Comparison of ENCODE assay signal across 8 cellular contexts in genomic region chr3:130408253-130408652, GRCh38.
A peak's percentile ranks its signal among the peaks of the same experiment; 100 is the strongest.
DNase-seq lines count a peak whose midpoint lies in the region; ATAC-seq and TF ChIP-seq lines count a peak whose summit lies in the region.
"Not testable (repeated sequence)": the region's sequence is repeated elsewhere in the genome, so short reads cannot be mapped to it uniquely, and the experiment has no call there.

No MANE protein-coding gene starts in this region.

- 0 out of 2 replicates have a peak overlapping the region, but pooled peaks have one; percentile 32 for H3K27ac ChIP-seq in HEK293 (ENCODE audit: extremely low read depth, low read depth, low read length)

- H3K4me3 ChIP-seq in Caco-2 (ENCODE audit: low read depth, low read length); HEK293 (ENCODE audit: low read depth, low read length): not testable (repeated sequence)

- H3K27me3 ChIP-seq in Caco-2 (replicated peaks; ENCODE audit: control insufficient read depth, insufficient read depth, low read length): not testable (repeated sequence)

- not testable (repeated sequence) for H3K9me3 ChIP-seq in Caco-2; HEK293 (ENCODE audit: control insufficient read depth, insufficient read depth, low read depth, low read length)

- ATAC-seq in WTC11: not testable (repeated sequence)

- not testable (repeated sequence) for H3K4me1 Mint-ChIP-seq in Caco-2 (ENCODE audit: low read depth, unreplicated experiment); WTC11

- DNase-seq in A172 (ENCODE audit: low spot score) (peak; percentile 76), Caco-2 (peak; percentile 5 to 31), ELF-1 (ENCODE audit: low read depth, low spot score) (peak; percentile 47), HT1080 (ENCODE audit: low read depth) (peak; percentile 66), SW480 (ENCODE audit: low spot score) (peak; percentile 8), WTC11 (ENCODE audit: low spot score) (peak; percentile 24), islet precursor cell (peak; percentile 58)

- POLR2A ChIA-PET in Caco-2 (lab: Charles Lee); HEK293 (lab: Yijun Ruan, JAX); WTC11 (lab: Charles Lee): not testable (repeated sequence)

- not testable (repeated sequence) for H3K27ac Mint-ChIP-seq in Caco-2 (ENCODE audit: unreplicated experiment); WTC11

- H3K4me1 ChIP-seq in Caco-2: not testable (repeated sequence)
- peaks cover 16% of the 10 kb centered on the region for H3K4me1 ChIP-seq in HEK293 (ENCODE audit: control insufficient read depth, insufficient read depth, low read length)

- not testable (repeated sequence) for H3K36me3 ChIP-seq in Caco-2 (ENCODE audit: control insufficient read depth, insufficient read depth, low read length); HEK293 (ENCODE audit: control insufficient read depth in 2 of 2, insufficient read depth in 1 of 2, low read length in 2 of 2)

- not testable (repeated sequence) for BruUV-seq in Caco-2 (replicated peaks; lab: Mats Ljungman, UMichigan)

- not testable (repeated sequence) for H3K36me3 Mint-ChIP-seq in Caco-2 (ENCODE audit: insufficient read depth, unreplicated experiment)
- H3K36me3 Mint-ChIP-seq in WTC11: peaks cover 34% of the 10 kb centered on the region

- not testable (repeated sequence) for H3K27me3 Mint-ChIP-seq in Caco-2 (ENCODE audit: insufficient read depth, unreplicated experiment); WTC11 (ENCODE audit: low read depth)

- intact Hi-C loops in Caco-2 (cut with micrococcal nuclease; ENCODE audit: unreplicated experiment): not testable (repeated sequence)

- not testable (repeated sequence) for TF ChIP-seq CTCF in Caco-2 (IDR thresholded peaks at IDR 0.05; ENCODE audit: insufficient read depth in 1 of 2, low read depth in 1 of 2, low read length in 1 of 2, severe bottlenecking in 1 of 2, unreplicated experiment in 1 of 2); HEK293 (tag by site-specific recombination; IDR thresholded peaks at IDR 0.05); WTC11 (IDR thresholded peaks at IDR 0.05)

- H3K9me3 Mint-ChIP-seq in Caco-2 (ENCODE audit: unreplicated experiment) (peaks cover 22% of the 10 kb centered on the region), WTC11 (peaks cover 51% of the 10 kb centered on the region)

- CTCF ChIA-PET in Caco-2 (lab: Charles Lee); HEK293 (lab: Yijun Ruan, JAX); WTC11 (lab: Charles Lee): not testable (repeated sequence)

- not testable (repeated sequence) for H3K4me3 Mint-ChIP-seq in Caco-2 (ENCODE audit: unreplicated experiment); WTC11

TF ChIP-seq in HEK293, 187 proteins besides CTCF, POLR2A, EP300 and RAD21:
- TF ChIP-seq SETDB1 (IDR thresholded peaks at IDR 0.05; ENCODE audit: insufficient read length, low read length): peak; percentile 79

Comparison
In these comparisons a context has a peak if more than half of its experiments do, and no peak if none do; other contexts are left out.
1. DNase-seq: peak in every context shown above with its lines; median percentile 76 in A172; 66 in HT1080; 58 in islet precursor cell; 47 in ELF-1; 24 in WTC11; 18 in Caco-2; 8 in SW480.